7 cellular contexts compared by ENCODE assay signal in the genomic region with DNA sequence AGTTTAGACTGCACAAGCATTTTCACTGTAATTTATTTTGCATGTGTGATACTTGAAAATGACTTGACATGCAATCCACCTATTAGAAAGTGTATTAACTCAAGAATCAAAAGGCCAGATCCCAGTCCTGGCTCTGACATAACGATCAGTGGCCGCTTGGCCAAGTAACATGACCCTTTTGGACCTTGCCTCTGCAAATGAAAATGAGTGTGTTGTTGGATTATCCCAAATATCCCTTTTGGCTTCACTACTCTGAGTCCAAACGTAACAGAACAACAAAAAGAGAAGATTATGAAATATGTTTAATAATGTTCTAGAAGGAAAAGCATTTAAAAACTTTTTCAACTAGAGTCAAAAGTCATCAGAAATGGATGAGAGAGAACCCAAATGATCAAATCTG. TPM values are rescaled to one million over a fixed set of nuclear protein-coding genes. Genes with fewer than 3 reads are reported as not detected.
"Had no signal": no experiment of that assay in that cellular context is flagged by ENCODE, and none has a peak within 500 bp of the region (broad histone marks: within the 10 kb centered on the region; RNA-seq: fewer than 3 reads in every experiment).

No MANE protein-coding gene starts in this region.

- H3K4me3 ChIP-seq: GM23338 had no signal

- DNase-seq: H9, HCEC 1CT, KBM-7 had no signal

- H3K4me2 ChIP-seq: GM23338 had no signal

- ATAC-seq: GM23338 had no signal

- H2AFZ ChIP-seq: GM23338 had no signal

RNA-seq across cellular contexts. Expression of gene DMGDH, which starts 19.0 kb away (rescaled TPM):
- total RNA-seq: H1, H9, HT-29 had no signal

RNA-seq across cellular contexts. Expression of gene BHMT2, which starts 19.1 kb away (rescaled TPM):
- total RNA-seq: H1, H9, HT-29 had no signal
- polyA plus RNA-seq: IgD-negative memory B cell had no signal
